In genomic region chr2:231928901-231929725, GRCh38 we compare ENCODE assay signal across 26 cellular contexts. TPM values are rescaled to one million over a fixed set of nuclear protein-coding genes. Genes with fewer than 3 reads are reported as not detected.
DNase-seq lines count a peak whose midpoint lies in the region; ATAC-seq and TF ChIP-seq lines count a peak whose summit lies in the region.
"Had no signal": no experiment of that assay in that cellular context is flagged by ENCODE, and none has a peak within 500 bp of the region (broad histone marks: within the 10 kb centered on the region; RNA-seq: fewer than 3 reads in every experiment).

No MANE protein-coding gene starts in this region.

- DNase-seq in AG08396 (ENCODE audit: low spot score) (peak; percentile 5), osteocyte (ENCODE audit: extremely low spot score, unreplicated experiment) (peak; percentile 65), NK-92 (lab: John Stamatoyannopoulos, UW; ENCODE audit: unreplicated experiment) (no peak), MM.1S (no peak)
- peak; percentile 47 for DNase-seq in activated CD8-positive, alpha-beta memory T cell treated with anti-CD3 and anti-CD28 coated beads, Interleukin-2, amount 50 U/mL, for 48 hours
- DNase-seq: DMS153; kidney glomerular epithelial cell; mammary epithelial cell; NCI-H1436 treated with DMSO at 0.1 percent for 48 hours; NCI-H510A treated with DMSO at 0.1 percent for 48 hours; nucleus accumbens; stimulated activated CD4-positive, alpha-beta T cell treated with anti-CD3 and anti-CD28 coated beads, Interleukin-4, amount 100 ng/mL, for 24 hours had no signal

- H3K27ac ChIP-seq in BLaER1 (0 out of 2 replicates have a peak overlapping the region, but pooled peaks have one; percentile 21), MM.1S (ENCODE audit: low read length) (no peak overlapping the region)
- H3K27ac ChIP-seq: dorsolateral prefrontal cortex, tibial nerve had no signal

- H4K20me1 ChIP-seq in BLaER1 = peaks cover 16% of the 10 kb centered on the region
- H4K20me1 ChIP-seq in MM.1S (ENCODE audit: insufficient read depth, low read length) = no peaks in the 10 kb centered on the region

- no peaks in the 10 kb centered on the region for H3F3A ChIP-seq in MM.1S (ENCODE audit: insufficient read depth, low read length)

- H3K4me3 Mint-ChIP-seq in osteocyte (ENCODE audit: unreplicated experiment) = no peak overlapping the region
- no peak overlapping the region for H3K4me3 Mint-ChIP-seq in stimulated activated memory B cell treated with anti-CD40 and anti-IgM and Interleukin-4, amounts not matched to agents 10 μg/mL and 1 μg/mL and 100 μg/mL, for 72 hours
- H3K4me3 Mint-ChIP-seq: activated CD4-positive, alpha-beta T cell treated with anti-CD3 and anti-CD28 coated beads for 36 hours; activated naive CD8-positive, alpha-beta T cell treated with anti-CD3 and anti-CD28 coated beads for 36 hours; activated T-helper 17 cell treated with anti-CD3 and anti-CD28 coated beads, Interleukin-2, amount 50 U/mL, for 72 hours; CD8-positive, alpha-beta T cell; stimulated activated naive CD8-positive, alpha-beta T cell treated with anti-CD3 and anti-CD28 coated beads, Interleukin-15, Interleukin-2, amounts not matched to agents 100 ng/mL and 50 ng/mL, for 24 hours had no signal

- H3K4me1 ChIP-seq in BLaER1 (peaks cover 87% of the 10 kb centered on the region), MM.1S (ENCODE audit: low read length) (no peaks in the 10 kb centered on the region)

- peaks cover 6% of the 10 kb centered on the region for H3K4me1 Mint-ChIP-seq in osteocyte (ENCODE audit: unreplicated experiment)
- peaks cover 33% of the 10 kb centered on the region for H3K4me1 Mint-ChIP-seq in stimulated activated memory B cell treated with anti-CD40 and anti-IgM and Interleukin-4, amounts not matched to agents 10 μg/mL and 1 μg/mL and 100 μg/mL, for 72 hours

- H3K27ac Mint-ChIP-seq in osteocyte (ENCODE audit: unreplicated experiment) = no peak overlapping the region
- no peak overlapping the region for H3K27ac Mint-ChIP-seq in stimulated activated memory B cell treated with anti-CD40 and anti-IgM and Interleukin-4, amounts not matched to agents 10 μg/mL and 1 μg/mL and 100 μg/mL, for 72 hours
- H3K27ac Mint-ChIP-seq: activated CD4-positive, alpha-beta T cell treated with anti-CD3 and anti-CD28 coated beads for 36 hours; activated naive CD8-positive, alpha-beta T cell treated with anti-CD3 and anti-CD28 coated beads for 36 hours; activated T-helper 17 cell treated with anti-CD3 and anti-CD28 coated beads, Interleukin-2, amount 50 U/mL, for 72 hours; CD8-positive, alpha-beta T cell; stimulated activated naive CD8-positive, alpha-beta T cell treated with anti-CD3 and anti-CD28 coated beads, Interleukin-15, Interleukin-2, amounts not matched to agents 100 ng/mL and 50 ng/mL, for 24 hours had no signal

- H3K9me2 ChIP-seq in MM.1S (replicated peaks; ENCODE audit: insufficient read depth, low read length) = no peaks in the 10 kb centered on the region

- ATAC-seq in stimulated activated memory B cell treated with anti-CD40 and anti-IgM and Interleukin-4, amounts not matched to agents 10 μg/mL and 1 μg/mL and 100 μg/mL, for 72 hours = no peak
- ATAC-seq in GM21723 (IDR thresholded peaks at IDR 0.05; ENCODE audit: unreplicated experiment) = no peak
- ATAC-seq: activated CD4-positive, alpha-beta T cell treated with anti-CD3 and anti-CD28 coated beads for 36 hours; activated T-helper 17 cell treated with anti-CD3 and anti-CD28 coated beads, Interleukin-2, amount 50 U/mL, for 72 hours; CD8-positive, alpha-beta T cell had no signal

- H3K4me3 ChIP-seq in BLaER1 (no peak overlapping the region), MM.1S (ENCODE audit: low read length) (no peak overlapping the region)
- H3K4me3 ChIP-seq: dorsolateral prefrontal cortex, tibial nerve had no signal

- TF ChIP-seq CTCF in osteocyte (IDR thresholded peaks at IDR 0.05) (no peak), MM.1S (IDR thresholded peaks at IDR 0.05; ENCODE audit: low read length) (no peak)

- no peaks in the 10 kb centered on the region for H3K36me3 Mint-ChIP-seq in osteocyte (ENCODE audit: unreplicated experiment)
- H3K36me3 Mint-ChIP-seq in stimulated activated memory B cell treated with anti-CD40 and anti-IgM and Interleukin-4, amounts not matched to agents 10 μg/mL and 1 μg/mL and 100 μg/mL, for 72 hours = no peaks in the 10 kb centered on the region
- H3K36me3 Mint-ChIP-seq: activated naive CD8-positive, alpha-beta T cell treated with anti-CD3 and anti-CD28 coated beads for 36 hours; CD8-positive, alpha-beta T cell had no signal

- H3K9me3 ChIP-seq in BLaER1 = no peaks in the 10 kb centered on the region
- H3K9me3 ChIP-seq in MM.1S (replicated peaks; ENCODE audit: insufficient read depth, low read length) = no peaks in the 10 kb centered on the region
- H3K9me3 ChIP-seq: tibial nerve had no signal

- H3K9ac ChIP-seq in BLaER1 (no peak overlapping the region), MM.1S (ENCODE audit: low read length) (no peak overlapping the region)

- H3K9me3 Mint-ChIP-seq in osteocyte (ENCODE audit: unreplicated experiment) = no peaks in the 10 kb centered on the region
- H3K9me3 Mint-ChIP-seq in stimulated activated memory B cell treated with anti-CD40 and anti-IgM and Interleukin-4, amounts not matched to agents 10 μg/mL and 1 μg/mL and 100 μg/mL, for 72 hours = no peaks in the 10 kb centered on the region
- H3K9me3 Mint-ChIP-seq: activated naive CD8-positive, alpha-beta T cell treated with anti-CD3 and anti-CD28 coated beads for 36 hours; activated T-helper 17 cell treated with anti-CD3 and anti-CD28 coated beads, Interleukin-2, amount 50 U/mL, for 72 hours; CD8-positive, alpha-beta T cell; central memory CD8-positive, alpha-beta T cell; stimulated activated naive CD8-positive, alpha-beta T cell treated with anti-CD3 and anti-CD28 coated beads, Interleukin-15, Interleukin-2, amounts not matched to agents 100 ng/mL and 50 ng/mL, for 24 hours had no signal

- H3K79me2 ChIP-seq in MM.1S (ENCODE audit: low read length) = no peaks in the 10 kb centered on the region

- no peak overlapping the region for H2AFZ ChIP-seq in MM.1S (ENCODE audit: low read length)

- peak overlapping the region; percentile 100 for H3K4me2 ChIP-seq in BLaER1
- H3K4me2 ChIP-seq in MM.1S (ENCODE audit: low read depth, low read length) = no peak overlapping the region

- H3K36me3 ChIP-seq in BLaER1 (peaks cover 4% of the 10 kb centered on the region; the same call in 1 of the 2 replicates), MM.1S (replicated peaks; ENCODE audit: insufficient read depth, low read length) (no peaks in the 10 kb centered on the region)
- H3K36me3 ChIP-seq: tibial nerve had no signal

- peaks cover 38% of the 10 kb centered on the region for H3K27me3 ChIP-seq in BLaER1
- H3K27me3 ChIP-seq in MM.1S (replicated peaks; ENCODE audit: insufficient read depth, low read length) = no peaks in the 10 kb centered on the region

- peaks cover 65% of the 10 kb centered on the region for H3K27me3 Mint-ChIP-seq in osteocyte (ENCODE audit: unreplicated experiment)
- peaks cover 74% of the 10 kb centered on the region for H3K27me3 Mint-ChIP-seq in stimulated activated memory B cell treated with anti-CD40 and anti-IgM and Interleukin-4, amounts not matched to agents 10 μg/mL and 1 μg/mL and 100 μg/mL, for 72 hours

RNA-seq across cellular contexts. Expression of gene NPPC, which starts 2.9 kb away (rescaled TPM):
- total RNA-seq in osteocyte = not detected in 2 replicates
- total RNA-seq: activated T-helper 17 cell treated with anti-CD3 and anti-CD28 coated beads, Interleukin-2, amount 50 U/mL, for 72 hours; endothelial cell of umbilical vein; HT1080; mammary epithelial cell; T-helper 1 cell treated with Interleukin-12 subunit alpha and Interleukin-12 subunit beta and Interleukin-4 antibody, amounts not matched to agents 30 ng/mL and 1 ng/mL, for 36 hours; tibial nerve had no signal

RNA-seq across cellular contexts. Expression of gene DIS3L2, which starts 32.4 kb away (rescaled TPM):
- total RNA-seq in osteocyte = 30.0 and 34.3 TPM in 2 replicates

Comparison
In these comparisons a context has a peak if more than half of its experiments do, and no peak if none do; other contexts are left out.
1. DNase-seq: peak in AG08396 (single experiment), activated CD8-positive, alpha-beta memory T cell treated with anti-CD3 and anti-CD28 coated beads, Interleukin-2, amount 50 U/mL, for 48 hours (single experiment) and osteocyte (single experiment); none in NK-92 (single experiment) and MM.1S (single experiment).